Comparison of ENCODE assay signal across 8 cellular contexts in genomic region chr10:95656291-95657164, GRCh38.
A peak's percentile ranks its signal among the peaks of the same experiment; 100 is the strongest.
DNase-seq lines count a peak whose midpoint lies in the region; ATAC-seq lines count a peak whose summit lies in the region.

ALDH18A1 (minus strand) TSS chr10:95656711; CDS start chr10:95653377, 3,334 bp downstream.

- peak; percentile 95 for DNase-seq in AG08396 (ENCODE audit: low spot score)
- peak; percentile 60 to 86 for DNase-seq in NCI-H446 (lab: John Stamatoyannopoulos, UW)
- DNase-seq in activated CD4-positive, CD25-positive, alpha-beta regulatory T cell (lab: John Stamatoyannopoulos, UW), result peak; percentile 81 to 86 (median 83)
- DNase-seq in central memory CD4-positive, alpha-beta T cell, result peak; percentile 87
- peak; percentile 90 for DNase-seq in iris pigment epithelial cell (ENCODE audit: low read depth)
- DNase-seq in stimulated activated CD4-positive, alpha-beta T cell treated with anti-CD3 and anti-CD28 coated beads, Interleukin-12 subunit alpha, Interleukin-12 subunit beta, amount 100 ng/mL, for 4 hours, result peak; percentile 92

- ATAC-seq in GM18870 (IDR thresholded peaks at IDR 0.05; ENCODE audit: unreplicated experiment) (peak; percentile 84), HG03108 (IDR thresholded peaks at IDR 0.05; ENCODE audit: unreplicated experiment) (peak; percentile 83)

Comparison
In these comparisons a context has a peak if more than half of its experiments do, and no peak if none do; other contexts are left out.
1. Peak in every context shown above with its lines: DNase-seq and ATAC-seq.